8 cellular contexts compared by ENCODE assay signal in the genomic region with DNA sequence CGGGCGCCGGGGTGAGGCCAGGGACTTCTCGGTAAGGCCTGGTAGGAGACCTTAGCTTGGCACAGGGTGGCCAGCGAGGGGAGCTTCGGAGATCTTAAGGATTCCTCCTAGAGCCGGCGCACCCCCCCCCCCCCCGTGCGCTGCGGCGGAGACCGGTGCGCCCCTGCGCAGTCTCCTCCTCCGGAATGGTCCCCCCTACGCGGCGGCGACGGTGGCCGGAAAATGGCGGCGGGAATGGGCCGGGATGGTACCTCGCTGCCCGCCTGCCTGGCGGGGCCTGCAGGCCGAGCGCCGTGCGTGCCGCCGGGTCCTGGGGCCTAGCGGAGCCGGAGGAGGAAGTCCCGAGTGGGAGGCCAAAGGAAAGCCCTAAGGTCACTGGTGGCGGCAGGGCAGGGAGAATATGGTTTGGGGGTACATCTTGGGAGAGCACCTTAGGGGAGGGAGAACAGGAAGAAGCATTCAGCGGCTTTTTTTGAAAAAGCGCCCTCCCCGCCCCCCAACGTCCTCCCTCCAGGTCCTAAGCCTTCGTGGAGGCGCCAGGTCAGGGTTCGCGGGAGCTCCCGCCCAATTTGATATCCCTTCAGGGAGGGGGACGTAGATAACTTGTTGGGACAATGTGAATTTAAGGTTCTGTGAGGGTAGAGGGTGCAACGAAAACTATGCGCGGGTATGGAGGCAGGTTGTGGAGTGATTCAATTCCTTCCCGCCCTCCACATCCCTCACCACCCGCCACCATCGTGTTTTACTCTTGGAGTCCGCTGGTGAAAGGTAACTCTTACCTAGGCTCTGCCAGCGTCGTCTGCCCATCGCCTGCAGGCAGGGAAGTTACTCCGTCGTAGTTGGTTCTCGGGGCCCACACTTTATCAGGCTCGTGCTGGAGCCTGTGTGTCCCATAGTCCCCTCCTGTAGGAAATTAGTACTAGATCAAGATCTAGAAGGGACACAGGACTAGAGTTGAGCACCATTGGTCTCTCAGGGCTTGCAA. TPM values are rescaled to one million over a fixed set of nuclear protein-coding genes. Genes with fewer than 3 reads are reported as not detected.
A peak's percentile ranks its signal among the peaks of the same experiment; 100 is the strongest.
DNase-seq lines count a peak whose midpoint lies in the region; ATAC-seq and TF ChIP-seq lines count a peak whose summit lies in the region.

No MANE protein-coding gene starts in this region.

- POLR2A ChIA-PET in OCI-LY7 (lab: Charles Lee), result interaction anchor here (1.0 to 2.0 kb wide), 2 partner anchors 21 to 445 kb away, joined by 3 to 4 read pairs; no protein-coding TSS in a partner anchor

- peak overlapping the region; percentile 35; the same call in 1 of the 2 replicates for H2AFZ ChIP-seq in OCI-LY7 (ENCODE audit: low read length)

- H3K27ac ChIP-seq in OCI-LY7 (ENCODE audit: low read depth, low read length, poor library complexity, severe bottlenecking) (peak overlapping the region; percentile 67), ascending aorta (peak overlapping the region; percentile 90 to 92), iPS-18a (ENCODE audit: low read length) (peak overlapping the region; percentile 4), skin epidermis (peak overlapping the region; percentile 83 to 99 (median 94))

- no peak for TF ChIP-seq CTCF in OCI-LY7 (conservative IDR thresholded peaks at IDR 0.05; ENCODE audit: low read length)
- TF ChIP-seq CTCF in ascending aorta (IDR thresholded peaks at IDR 0.05), result no peak

- peaks cover 55% of the 10 kb centered on the region for H3K79me2 ChIP-seq in OCI-LY7 (ENCODE audit: insufficient read depth, low read depth, low read length)

- no peaks in the 10 kb centered on the region for H3K27me3 ChIP-seq in ascending aorta
- H3K27me3 ChIP-seq in iPS-18a (ENCODE audit: control insufficient read depth, insufficient read depth, low read length), result no peaks in the 10 kb centered on the region

- peak; percentile 18 for ATAC-seq in HG02798 (IDR thresholded peaks at IDR 0.05; ENCODE audit: poor library complexity, unreplicated experiment)

- intact Hi-C loops in OCI-LY7 (cut with micrococcal nuclease; ENCODE audit: unreplicated experiment) (loop anchor here (2.0 to 5.0 kb wide), 2 partner anchors 141 to 456 kb away; a partner anchor contains a TSS), ascending aorta (cut with DNase I) (loop anchor here (2.0 to 5.0 kb wide), 3 partner anchors 101 to 1519 kb away; a partner anchor contains a TSS)

- H3K4me2 ChIP-seq in OCI-LY7 (ENCODE audit: low read length), result peak overlapping the region; percentile 83

- CTCF ChIA-PET in OCI-LY7 (lab: Charles Lee; ENCODE audit: unreplicated experiment), result no interaction called here

- H3K9me3 ChIP-seq in OCI-LY7 (ENCODE audit: low read length) (no peaks in the 10 kb centered on the region), ascending aorta (no peaks in the 10 kb centered on the region), iPS-18a (ENCODE audit: control insufficient read depth, low read depth, low read length) (no peaks in the 10 kb centered on the region)

- peaks cover 22% of the 10 kb centered on the region for H3K4me1 ChIP-seq in OCI-LY7 (ENCODE audit: insufficient read depth, low read length, poor library complexity, severe bottlenecking)
- peaks cover 8 to 15% of the 10 kb centered on the region in 2 donors for H3K4me1 ChIP-seq in ascending aorta
- peaks cover 13% of the 10 kb centered on the region for H3K4me1 ChIP-seq in iPS-18a (ENCODE audit: control insufficient read depth, low read depth, low read length)

- BruUV-seq in OCI-LY7 (replicated peaks; lab: Mats Ljungman, UMichigan), result no TSS peak

- peaks cover 36% of the 10 kb centered on the region for H4K20me1 ChIP-seq in OCI-LY7 (ENCODE audit: insufficient read depth, low read length)

- DNase-seq in 8988T (peak; percentile 21), OCI-LY7 (ENCODE audit: low spot score) (peak; percentile 60), ascending aorta (ENCODE audit: low spot score in 2 of 2) (no peak), kidney glomerular epithelial cell (lab: John Stamatoyannopoulos, UW) (no peak)

- no peaks in the 10 kb centered on the region for H3K9me2 ChIP-seq in OCI-LY7 (ENCODE audit: insufficient read depth, low read length)

- H3K36me3 ChIP-seq in OCI-LY7 (ENCODE audit: insufficient read depth, low read length), result peaks cover 53% of the 10 kb centered on the region
- peaks cover 28 to 29% of the 10 kb centered on the region in 2 donors for H3K36me3 ChIP-seq in ascending aorta
- peaks cover 34% of the 10 kb centered on the region for H3K36me3 ChIP-seq in iPS-18a (ENCODE audit: control insufficient read depth, low read depth, low read length)

- H3K9ac ChIP-seq in iPS-18a (ENCODE audit: low read length), result peak overlapping the region; percentile 90

- H3K4me3 ChIP-seq in GM08714 (ENCODE audit: low read length) (peak overlapping the region; percentile 90), OCI-LY7 (ENCODE audit: low read depth, low read length, poor library complexity, severe bottlenecking) (peak overlapping the region; percentile 83), ascending aorta (peak overlapping the region; percentile 67 to 73), iPS-18a (ENCODE audit: low read length) (peak overlapping the region; percentile 75), skin epidermis (peak overlapping the region; percentile 80 to 98 (median 95))

RNA-seq across cellular contexts. Expression of a gene that starts 0.6 kb away (rescaled TPM):
- 72.5 and 78.5 TPM in 2 replicates for total RNA-seq in OCI-LY7 (2014; rRNA removed; shearing (Covaris generic))
- total RNA-seq in OCI-LY7 (2022), result 251 and 258 TPM in 2 replicates
- total RNA-seq in ascending aorta, result 90.5 TPM

Comparison
In these comparisons a context has a peak if more than half of its experiments do, and no peak if none do; other contexts are left out.
1. DNase-seq: peak in 8988T (single experiment) and OCI-LY7 (single experiment); none in ascending aorta (0 of 2) and kidney glomerular epithelial cell (single experiment).
2. H3K27ac ChIP-seq: peak in every context shown above with its lines; median percentile 94 in skin epidermis; 91 in ascending aorta; 67 in OCI-LY7; 4 in iPS-18a.
3. Peak in every context shown above with its lines, with median percentiles within 50 percentile points of each other: H3K4me3 ChIP-seq.